In genomic region chr3:212432-212831, GRCh38 we compare ENCODE assay signal across 11 cellular contexts. TPM values are rescaled to one million over a fixed set of nuclear protein-coding genes. Genes with fewer than 3 reads are reported as not detected.
A peak's percentile ranks its signal among the peaks of the same experiment; 100 is the strongest.
DNase-seq lines count a peak whose midpoint lies in the region; ATAC-seq lines count a peak whose summit lies in the region.
"Had no signal": no experiment of that assay in that cellular context is flagged by ENCODE, and none has a peak within 500 bp of the region (broad histone marks: within the 10 kb centered on the region; RNA-seq: fewer than 3 reads in every experiment).

No MANE protein-coding gene starts in this region.

- no peaks in the 10 kb centered on the region for H3K27me3 Mint-ChIP-seq in IgD-negative memory B cell
- H3K27me3 Mint-ChIP-seq in activated T-cell treated with anti-CD3 and anti-CD28 coated beads, Interleukin-2, amount 50 U/mL, for 24 hours, result no peaks in the 10 kb centered on the region

- ATAC-seq in GM18498 (IDR thresholded peaks at IDR 0.05; ENCODE audit: unreplicated experiment) (peak; percentile 81), GM19468 (IDR thresholded peaks at IDR 0.05; ENCODE audit: extremely low read depth, unreplicated experiment) (peak; percentile 71), HG02970 (IDR thresholded peaks at IDR 0.05; ENCODE audit: low FRiP score, unreplicated experiment) (peak; percentile 63)
- ATAC-seq in stimulated activated naive CD8-positive, alpha-beta T cell treated with anti-CD3 and anti-CD28 coated beads, Interleukin-15, Interleukin-2, amounts not matched to agents 100 U/mL and 50 U/mL, for 24 hours, result no peak
- ATAC-seq: naive thymus-derived CD4-positive, alpha-beta T cell had no signal

- H3K27ac Mint-ChIP-seq in IgD-negative memory B cell, result peak overlapping the region in 2 of 3 donors; percentile 0 to 85
- no peak overlapping the region for H3K27ac Mint-ChIP-seq in activated T-cell treated with anti-CD3 and anti-CD28 coated beads, Interleukin-2, amount 50 U/mL, for 24 hours
- H3K27ac Mint-ChIP-seq: naive thymus-derived CD4-positive, alpha-beta T cell had no signal

- DNase-seq in stimulated activated naive CD8-positive, alpha-beta T cell treated with anti-CD3 and anti-CD28 coated beads, Interleukin-15, Interleukin-2, amounts not matched to agents 100 U/mL and 50 U/mL, for 24 hours, result no peak
- DNase-seq in activated CD4-positive, alpha-beta T cell treated with anti-CD3 and anti-CD28 coated beads, Interleukin-2, amount 50 U/mL, for 4 hours, result no peak
- no peak for DNase-seq in activated T-cell treated with anti-CD3 and anti-CD28 coated beads, Interleukin-2, amount 50 U/mL, for 24 hours
- no peak for DNase-seq in stimulated activated CD4-positive, alpha-beta T cell treated with anti-CD3 and anti-CD28 coated beads, Interleukin-2, amount 100 ng/mL, for 24 hours
- DNase-seq: GDM1; naive thymus-derived CD4-positive, alpha-beta T cell; NCI-H1105 treated with DMSO at 0.1 percent for 48 hours had no signal

- H3K9me3 Mint-ChIP-seq in IgD-negative memory B cell, result no peaks in the 10 kb centered on the region
- no peaks in the 10 kb centered on the region for H3K9me3 Mint-ChIP-seq in activated T-cell treated with anti-CD3 and anti-CD28 coated beads, Interleukin-2, amount 50 U/mL, for 24 hours

- no peaks in the 10 kb centered on the region for H3K36me3 Mint-ChIP-seq in IgD-negative memory B cell
- H3K36me3 Mint-ChIP-seq in activated T-cell treated with anti-CD3 and anti-CD28 coated beads, Interleukin-2, amount 50 U/mL, for 24 hours (ENCODE audit: low read depth), result no peaks in the 10 kb centered on the region
- H3K36me3 Mint-ChIP-seq: naive thymus-derived CD4-positive, alpha-beta T cell had no signal

- H3K4me1 Mint-ChIP-seq in IgD-negative memory B cell, result peaks cover 8 to 13% (median 12%) of the 10 kb centered on the region in 3 donors
- H3K4me1 Mint-ChIP-seq in activated T-cell treated with anti-CD3 and anti-CD28 coated beads, Interleukin-2, amount 50 U/mL, for 24 hours (ENCODE audit: low read depth), result no peaks in the 10 kb centered on the region

- H3K4me3 Mint-ChIP-seq in IgD-negative memory B cell, result peak overlapping the region in 2 of 4 donors; percentile 13 to 25
- no peak overlapping the region for H3K4me3 Mint-ChIP-seq in activated T-cell treated with anti-CD3 and anti-CD28 coated beads, Interleukin-2, amount 50 U/mL, for 24 hours
- H3K4me3 Mint-ChIP-seq: naive thymus-derived CD4-positive, alpha-beta T cell had no signal

RNA-seq across cellular contexts. Expression of gene CHL1, which starts 15.9 kb away (rescaled TPM):
- 4.1 TPM for polyA plus RNA-seq in IgD-negative memory B cell
- polyA plus RNA-seq: naive thymus-derived CD4-positive, alpha-beta T cell had no signal
